Comparison of ENCODE assay signal across 20 cellular contexts in the genomic region with DNA sequence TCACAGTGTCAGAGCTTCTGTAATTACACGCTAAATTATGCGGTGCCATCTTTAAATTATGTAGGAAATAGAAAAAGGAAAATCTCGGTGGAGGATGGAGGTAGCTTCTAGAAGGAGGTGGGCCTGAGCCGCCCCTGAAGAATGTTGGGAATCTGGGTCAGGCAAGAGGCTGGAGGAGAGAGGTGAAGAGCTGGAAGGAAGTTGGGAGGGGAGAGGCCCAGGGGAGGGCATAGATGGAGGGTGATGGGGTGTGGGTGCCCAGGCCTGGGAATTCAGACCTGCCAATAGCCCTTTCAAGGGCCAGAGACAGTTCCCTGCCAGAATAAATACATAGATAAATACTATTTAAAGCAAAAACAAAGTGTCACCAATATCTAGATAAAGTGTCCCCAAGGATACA.
"Had no signal": no experiment of that assay in that cellular context is flagged by ENCODE, and none has a peak within 500 bp of the region (broad histone marks: within the 10 kb centered on the region; RNA-seq: fewer than 3 reads in every experiment).

No MANE protein-coding gene starts in this region.

- DNase-seq: activated CD4-positive, alpha-beta memory T cell treated with anti-CD3 and anti-CD28 coated beads, Interleukin-2, amount 10 ng/mL, durations not matched to agents 7 days and 5 days; activated CD4-positive, alpha-beta T cell treated with anti-CD3 and anti-CD28 coated beads for 36 hours; activated CD8-positive, alpha-beta memory T cell treated with anti-CD3 and anti-CD28 coated beads, Interleukin-2, amount 50 U/mL, for 4 hours; activated gamma-delta T cell treated with Interleukin-2 at 50 U/mL for 16 hours; activated naive CD8-positive, alpha-beta T cell treated with anti-CD3 and anti-CD28 coated beads for 36 hours; activated T-cell treated with anti-CD3 and anti-CD28 coated beads, Interleukin-2, amount 50 U/mL, for 48 hours; amygdala; cerebellar nuclear complex; heart left ventricle; immature natural killer cell; left colon; mucosa of descending colon; naive thymus-derived CD8-positive, alpha-beta T cell; T-helper 2 cell had no signal

- H3K79me2 ChIP-seq: parathyroid adenoma had no signal

- H3K9ac ChIP-seq: parathyroid adenoma had no signal

- H3K4me1 ChIP-seq: breast epithelium, parathyroid adenoma had no signal

- ATAC-seq: activated CD4-positive, alpha-beta T cell treated with anti-CD3 and anti-CD28 coated beads for 36 hours; left colon; mucosa of descending colon; naive thymus-derived CD8-positive, alpha-beta T cell; stimulated activated effector memory CD8-positive, alpha-beta T cell treated with anti-CD3 and anti-CD28 coated beads, Interleukin-12 subunit alpha, Interleukin-12 subunit beta, amount 100 ng/mL, for 72 hours had no signal

- H2AFZ ChIP-seq: parathyroid adenoma had no signal

- H3K36me3 ChIP-seq: breast epithelium, heart left ventricle, tibial nerve had no signal

- H3K4me3 ChIP-seq: breast epithelium, heart left ventricle, mucosa of descending colon, tibial nerve had no signal

- H3K9me3 ChIP-seq: breast epithelium, mucosa of descending colon, tibial nerve had no signal

- FAIRE-seq: frontal cortex had no signal

- H3K27me3 ChIP-seq: breast epithelium, heart left ventricle, tibial nerve had no signal

- H3K27ac ChIP-seq: breast epithelium, epithelial cell of prostate, parathyroid adenoma had no signal
